ENCODE assay signal across 37 cellular contexts in the genomic region with DNA sequence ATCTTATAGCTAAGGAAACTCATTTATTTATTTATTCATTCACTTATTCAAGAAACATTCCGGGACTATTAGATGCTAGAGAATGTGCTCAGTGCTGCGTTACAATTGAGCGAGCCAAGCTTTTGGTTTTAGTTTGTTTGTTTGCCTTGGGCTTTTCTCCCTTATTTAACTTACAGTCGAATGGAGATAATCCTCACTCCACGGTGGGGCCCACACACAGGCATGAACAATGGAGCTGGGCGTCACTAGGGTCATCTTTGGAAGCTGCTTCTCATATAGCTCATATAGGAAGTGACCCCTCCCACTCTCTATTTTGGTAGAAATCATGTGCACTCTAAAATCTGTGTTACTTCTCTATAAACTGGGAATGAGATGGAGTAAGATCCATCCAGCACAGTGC.
"Had no signal": no experiment of that assay in that cellular context is flagged by ENCODE, and none has a peak within 500 bp of the region (broad histone marks: within the 10 kb centered on the region; RNA-seq: fewer than 3 reads in every experiment).

No MANE protein-coding gene starts in this region.

- H3K4me1 ChIP-seq: adrenal gland, breast epithelium, colonic mucosa, esophagus squamous epithelium, heart right ventricle had no signal

- H3K4me1 Mint-ChIP-seq: activated B cell treated with CpG ODN at 0.5 μM for 24 hours; activated naive CD4-positive, alpha-beta T cell treated with anti-CD3 and anti-CD28 coated beads, Interleukin-2, amount 50 U/mL, for 24 hours; activated naive CD8-positive, alpha-beta T cell treated with anti-CD3 and anti-CD28 coated beads for 36 hours; activated naive CD8-positive, alpha-beta T cell treated with anti-CD3 and anti-CD28 coated beads, Interleukin-2, amount 50 U/mL, for 24 hours; activated T-helper 17 cell treated with anti-CD3 and anti-CD28 coated beads, Interleukin-2, amount 50 U/mL, for 72 hours; T-helper 17 cell had no signal

- H3K9me3 Mint-ChIP-seq: activated naive CD4-positive, alpha-beta T cell treated with anti-CD3 and anti-CD28 coated beads, Interleukin-2, amount 50 U/mL, for 24 hours had no signal

- H3K4me3 Mint-ChIP-seq: activated B cell treated with CpG ODN at 0.5 μM for 24 hours; activated CD8-positive, alpha-beta T cell treated with anti-CD3 and anti-CD28 coated beads for 36 hours; activated naive CD4-positive, alpha-beta T cell treated with anti-CD3 and anti-CD28 coated beads, Interleukin-2, amount 50 U/mL, for 24 hours; activated naive CD8-positive, alpha-beta T cell treated with anti-CD3 and anti-CD28 coated beads for 36 hours; activated naive CD8-positive, alpha-beta T cell treated with anti-CD3 and anti-CD28 coated beads, Interleukin-2, amount 50 U/mL, for 24 hours; activated T-cell treated with anti-CD3 and anti-CD28 coated beads, Interleukin-2, amount 50 U/mL, for 4 hours; activated T-helper 17 cell treated with anti-CD3 and anti-CD28 coated beads, Interleukin-2, amount 50 U/mL, for 72 hours; dendritic cell treated with granulocyte-macrophage colony-stimulating factor and Interleukin-4, amounts not matched to agents 40 ng/mL and 50 ng/mL, for 4 days; effector memory CD8-positive, alpha-beta T cell; T-helper 17 cell; T-helper 2 cell treated with Interferon-gamma antibody and Interleukin-4, amounts not matched to agents 5 μg/mL and 100 μg/mL, for 36 hours had no signal

- H3K36me3 ChIP-seq: adrenal gland, breast epithelium, cardiac muscle cell, colonic mucosa, esophagus squamous epithelium, heart right ventricle, WERI-Rb-1 had no signal

- H3K27ac ChIP-seq: adrenal gland, breast epithelium, cardiac muscle cell, colonic mucosa, dorsolateral prefrontal cortex, epithelial cell of prostate, esophagus squamous epithelium, heart right ventricle, WERI-Rb-1 had no signal

- H3K36me3 Mint-ChIP-seq: activated naive CD4-positive, alpha-beta T cell treated with anti-CD3 and anti-CD28 coated beads, Interleukin-2, amount 50 U/mL, for 24 hours; activated naive CD8-positive, alpha-beta T cell treated with anti-CD3 and anti-CD28 coated beads for 36 hours; brain had no signal

- H3K27ac Mint-ChIP-seq: activated B cell treated with CpG ODN at 0.5 μM for 24 hours; activated CD8-positive, alpha-beta T cell treated with anti-CD3 and anti-CD28 coated beads for 36 hours; activated naive CD4-positive, alpha-beta T cell treated with anti-CD3 and anti-CD28 coated beads, Interleukin-2, amount 50 U/mL, for 24 hours; activated naive CD8-positive, alpha-beta T cell treated with anti-CD3 and anti-CD28 coated beads for 36 hours; activated naive CD8-positive, alpha-beta T cell treated with anti-CD3 and anti-CD28 coated beads, Interleukin-2, amount 50 U/mL, for 24 hours; activated T-helper 17 cell treated with anti-CD3 and anti-CD28 coated beads, Interleukin-2, amount 50 U/mL, for 72 hours; brain; dendritic cell treated with granulocyte-macrophage colony-stimulating factor and Interleukin-4, amounts not matched to agents 40 ng/mL and 50 ng/mL, for 4 days; effector memory CD8-positive, alpha-beta T cell; T-helper 17 cell; T-helper 2 cell treated with Interferon-gamma antibody and Interleukin-4, amounts not matched to agents 5 μg/mL and 100 μg/mL, for 36 hours had no signal

- H3K9me3 ChIP-seq: adrenal gland, breast epithelium, colonic mucosa, esophagus squamous epithelium, heart right ventricle had no signal

- DNase-seq: activated B cell treated with CpG ODN at 0.5 μM for 24 hours; activated CD4-positive, alpha-beta T cell treated with anti-CD3 and anti-CD28 coated beads for 48 hours; activated CD4-positive, alpha-beta T cell treated with anti-CD3 and anti-CD28 coated beads, Interleukin-2, amount 50 U/mL, for 1 hour; activated CD4-positive, alpha-beta T cell treated with anti-CD3 and anti-CD28 coated beads, Interleukin-2, amount 50 U/mL, for 48 hours; activated CD8-positive, alpha-beta memory T cell treated with anti-CD3 and anti-CD28 coated beads for 24 hours; activated CD8-positive, alpha-beta T cell treated with anti-CD3 and anti-CD28 coated beads for 36 hours; activated effector memory CD4-positive, alpha-beta T cell treated with Interleukin-2 at 50 U/mL for 16 hours; activated gamma-delta T cell treated with Interleukin-2 at 50 U/mL for 16 hours; activated naive CD4-positive, alpha-beta T cell treated with Interleukin-2 at 50 U/mL for 16 hours; activated naive CD8-positive, alpha-beta T cell treated with anti-CD3 and anti-CD28 coated beads for 36 hours; activated naive CD8-positive, alpha-beta T cell treated with anti-CD3 and anti-CD28 coated beads, Interleukin-2, amount 50 U/mL, for 24 hours; activated T-cell treated with anti-CD3 and anti-CD28 coated beads, Interleukin-2, amount 50 U/mL, for 4 hours; adrenal gland; amygdala; aorta; central memory CD4-positive, alpha-beta T cell; cerebellar nuclear complex; colonic mucosa; dorsolateral prefrontal cortex; effector CD4-positive, alpha-beta T cell; effector memory CD8-positive, alpha-beta T cell; esophagus squamous epithelium; foreskin melanocyte; heart right ventricle; T-helper 1 cell; T-helper 17 cell; T1000; WERI-Rb-1 had no signal

- H3K27me3 ChIP-seq: adrenal gland, breast epithelium, cardiac muscle cell, colonic mucosa, esophagus squamous epithelium had no signal

- H3K4me3 ChIP-seq: adrenal gland, breast epithelium, cardiac muscle cell, colonic mucosa, dorsolateral prefrontal cortex, esophagus squamous epithelium, heart right ventricle had no signal

- H3K27me3 Mint-ChIP-seq: activated B cell treated with CpG ODN at 0.5 μM for 24 hours; activated CD8-positive, alpha-beta T cell treated with anti-CD3 and anti-CD28 coated beads for 36 hours; activated naive CD4-positive, alpha-beta T cell treated with anti-CD3 and anti-CD28 coated beads, Interleukin-2, amount 50 U/mL, for 24 hours; activated naive CD8-positive, alpha-beta T cell treated with anti-CD3 and anti-CD28 coated beads for 36 hours; activated naive CD8-positive, alpha-beta T cell treated with anti-CD3 and anti-CD28 coated beads, Interleukin-2, amount 50 U/mL, for 24 hours; activated T-helper 17 cell treated with anti-CD3 and anti-CD28 coated beads, Interleukin-2, amount 50 U/mL, for 72 hours; dendritic cell treated with granulocyte-macrophage colony-stimulating factor and Interleukin-4, amounts not matched to agents 40 ng/mL and 50 ng/mL, for 4 days; effector memory CD8-positive, alpha-beta T cell; T-helper 17 cell had no signal

- ATAC-seq: activated CD4-positive, CD25-positive, alpha-beta regulatory T cell treated with anti-CD3 and anti-CD28 coated beads, Interleukin-2, amount 50 U/mL, for 24 hours; activated CD8-positive, alpha-beta T cell treated with anti-CD3 and anti-CD28 coated beads for 36 hours; activated naive CD8-positive, alpha-beta T cell treated with anti-CD3 and anti-CD28 coated beads, Interleukin-2, amount 50 U/mL, for 24 hours; activated T-cell treated with anti-CD3 and anti-CD28 coated beads, Interleukin-2, amount 50 U/mL, for 4 hours; activated T-helper 17 cell treated with anti-CD3 and anti-CD28 coated beads, Interleukin-2, amount 50 U/mL, for 72 hours; effector memory CD8-positive, alpha-beta T cell; heart right ventricle; T-helper 17 cell had no signal
